Comparison of ENCODE assay signal across 21 cellular contexts in genomic region chr11:76978818-76979217, GRCh38. TPM values are rescaled to one million over a fixed set of nuclear protein-coding genes. Genes with fewer than 3 reads are reported as not detected.
"Had no signal": no experiment of that assay in that cellular context is flagged by ENCODE, and none has a peak within 500 bp of the region (broad histone marks: within the 10 kb centered on the region; RNA-seq: fewer than 3 reads in every experiment).

No MANE protein-coding gene starts in this region.

- H3K27ac ChIP-seq: brain microvascular endothelial cell, coronary artery, esophagus muscularis mucosa, parathyroid adenoma, thoracic aorta, upper lobe of left lung had no signal

- DNase-seq: activated CD4-positive, alpha-beta memory T cell treated with anti-CD3 and anti-CD28 coated beads, Interleukin-2, amount 10 ng/mL, durations not matched to agents 7 days and 5 days; activated CD4-positive, alpha-beta T cell treated with anti-CD3 and anti-CD28 coated beads for 4 hours; activated CD4-positive, CD25-positive, alpha-beta regulatory T cell; activated effector memory CD4-positive, alpha-beta T cell treated with Interleukin-2 at 50 U/mL for 16 hours; activated naive CD4-positive, alpha-beta T cell treated with anti-CD3 and anti-CD28 coated beads, Interleukin-2, amount 10 ng/mL, durations not matched to agents 7 days and 5 days; activated T-cell treated with anti-CD3 and anti-CD28 coated beads, Interleukin-2, amount 50 U/mL, for 72 hours; brain microvascular endothelial cell; stimulated activated CD4-positive, alpha-beta T cell treated with anti-CD3 and anti-CD28 coated beads, Interleukin-2, amount 100 ng/mL, for 48 hours; stimulated activated naive CD4-positive, alpha-beta T cell; T1000 had no signal

- H3K27me3 ChIP-seq: brain microvascular endothelial cell, esophagus muscularis mucosa, upper lobe of left lung had no signal

- H3K4me1 ChIP-seq: parathyroid adenoma, upper lobe of left lung had no signal

- H3K36me3 ChIP-seq: brain microvascular endothelial cell, thoracic aorta had no signal

- H3K9me3 ChIP-seq: esophagus muscularis mucosa, thoracic aorta had no signal

- H3K4me3 ChIP-seq: coronary artery, esophagus muscularis mucosa, thoracic aorta, upper lobe of left lung had no signal

- ATAC-seq: activated T-cell treated with anti-CD3 and anti-CD28 coated beads, Interleukin-2, amount 50 U/mL, for 72 hours; left lobe of liver had no signal

RNA-seq across cellular contexts. Expression of gene B3GNT6, which starts 55.4 kb away (rescaled TPM):
- total RNA-seq: activated CD4-positive, alpha-beta memory T cell treated with anti-CD3 and anti-CD28 coated beads, Interleukin-2, amount 10 ng/mL, durations not matched to agents 7 days and 5 days; activated T-cell treated with anti-CD3 and anti-CD28 coated beads, Interleukin-2, amount 50 U/mL, for 72 hours; frontal cortex; kidney epithelial cell; left lobe of liver; mononuclear cell; myocyte; renal cortical epithelial cell had no signal
